In genomic region chr3:129139911-129140310, GRCh38 we compare ENCODE assay signal across 38 cellular contexts.
"Had no signal": no experiment of that assay in that cellular context is flagged by ENCODE, and none has a peak within 500 bp of the region (broad histone marks: within the 10 kb centered on the region; RNA-seq: fewer than 3 reads in every experiment).

No MANE protein-coding gene starts in this region.

- H3K27ac ChIP-seq: adrenal gland, body of pancreas, brain microvascular endothelial cell, breast epithelium, WERI-Rb-1 had no signal

- H3K9me3 ChIP-seq: adrenal gland, body of pancreas, breast epithelium had no signal

- H3K36me3 Mint-ChIP-seq: activated naive CD4-positive, alpha-beta T cell treated with anti-CD3 and anti-CD28 coated beads, Interleukin-2, amount 50 U/mL, for 72 hours had no signal

- H3K27me3 ChIP-seq: adrenal gland, body of pancreas, brain microvascular endothelial cell, breast epithelium had no signal

- FAIRE-seq: astrocyte, colon, TTC549 had no signal

- H3K4me3 ChIP-seq: adrenal gland, body of pancreas, breast epithelium had no signal

- ATAC-seq: activated CD4-positive, alpha-beta T cell treated with anti-CD3 and anti-CD28 coated beads for 36 hours; activated CD4-positive, CD25-positive, alpha-beta regulatory T cell treated with anti-CD3 and anti-CD28 coated beads, Interleukin-2, amount 50 U/mL, for 24 hours; activated CD8-positive, alpha-beta T cell treated with anti-CD3 and anti-CD28 coated beads for 36 hours; activated naive CD4-positive, alpha-beta T cell treated with anti-CD3 and anti-CD28 coated beads, Interleukin-2, amount 50 U/mL, for 72 hours; activated T-cell treated with anti-CD3 and anti-CD28 coated beads, Interleukin-2, amount 50 U/mL, for 4 hours; activated T-cell treated with anti-CD3 and anti-CD28 coated beads, Interleukin-2, amount 50 U/mL, for 72 hours; activated T-helper 17 cell treated with anti-CD3 and anti-CD28 coated beads, Interleukin-2, amount 50 U/mL, for 72 hours; body of pancreas; WTC11 had no signal

- H3K4me3 Mint-ChIP-seq: activated CD4-positive, alpha-beta memory T cell treated with anti-CD3 and anti-CD28 coated beads for 36 hours; activated CD4-positive, alpha-beta T cell treated with anti-CD3 and anti-CD28 coated beads for 36 hours; activated CD4-positive, alpha-beta T cell treated with anti-CD3 and anti-CD28 coated beads, Interleukin-2, amount 10 ng/mL, durations not matched to agents 7 days and 5 days; activated CD8-positive, alpha-beta T cell treated with anti-CD3 and anti-CD28 coated beads for 36 hours; activated naive CD4-positive, alpha-beta T cell treated with anti-CD3 and anti-CD28 coated beads for 36 hours; activated naive CD8-positive, alpha-beta T cell treated with anti-CD3 and anti-CD28 coated beads for 36 hours; activated T-cell treated with anti-CD3 and anti-CD28 coated beads, Interleukin-2, amount 50 U/mL, for 4 hours; activated T-cell treated with anti-CD3 and anti-CD28 coated beads, Interleukin-2, amount 50 U/mL, for 72 hours; activated T-helper 1 cell treated with anti-CD3 and anti-CD28 coated beads, Interleukin-12 subunit alpha, Interleukin-12 subunit beta, Interleukin-2, Interleukin-4 antibody, amounts not matched to agents 30 ng/mL and 10 ng/mL and 1 ng/mL, durations not matched to agents 14 hours and 24 hours and 36 hours; activated T-helper 17 cell treated with anti-CD3 and anti-CD28 coated beads, Interleukin-2, amount 50 U/mL, for 72 hours; T-helper 1 cell treated with Interleukin-12 subunit alpha and Interleukin-12 subunit beta and Interleukin-4 antibody, amounts not matched to agents 30 μg/mL and 1 μg/mL, for 36 hours; T-helper 2 cell treated with Interferon-gamma antibody and Interleukin-4, amounts not matched to agents 5 μg/mL and 100 μg/mL, for 36 hours; WTC11 had no signal

- DNase-seq: activated CD4-positive, alpha-beta memory T cell treated with anti-CD3 and anti-CD28 coated beads for 36 hours; activated CD4-positive, alpha-beta T cell treated with anti-CD3 and anti-CD28 coated beads for 1 hour; activated CD4-positive, alpha-beta T cell treated with anti-CD3 and anti-CD28 coated beads for 36 hours; activated CD4-positive, alpha-beta T cell treated with anti-CD3 and anti-CD28 coated beads for 48 hours; activated CD4-positive, alpha-beta T cell treated with anti-CD3 and anti-CD28 coated beads, Interleukin-2, amount 10 ng/mL, durations not matched to agents 7 days and 5 days; activated CD4-positive, CD25-positive, alpha-beta regulatory T cell; activated CD8-positive, alpha-beta memory T cell treated with anti-CD3 and anti-CD28 coated beads, Interleukin-2, amount 50 U/mL, for 4 hours; activated CD8-positive, alpha-beta T cell treated with anti-CD3 and anti-CD28 coated beads for 36 hours; activated gamma-delta T cell treated with Interleukin-2 at 50 U/mL for 16 hours; activated naive CD4-positive, alpha-beta T cell; activated naive CD4-positive, alpha-beta T cell treated with anti-CD3 and anti-CD28 coated beads for 36 hours; activated naive CD4-positive, alpha-beta T cell treated with anti-CD3 and anti-CD28 coated beads, Interleukin-2, amount 50 U/mL, for 16 hours; activated naive CD8-positive, alpha-beta T cell treated with anti-CD3 and anti-CD28 coated beads for 36 hours; activated T-cell treated with anti-CD3 and anti-CD28 coated beads for 4 hours; activated T-cell treated with anti-CD3 and anti-CD28 coated beads, Interleukin-2, amount 50 U/mL, for 1 hour; activated T-cell treated with anti-CD3 and anti-CD28 coated beads, Interleukin-2, amount 50 U/mL, for 4 hours; activated T-cell treated with anti-CD3 and anti-CD28 coated beads, Interleukin-2, amount 50 U/mL, for 72 hours; amniotic stem cell; aorta; body of pancreas; brain microvascular endothelial cell; central memory CD4-positive, alpha-beta T cell; T-helper 1 cell; T-helper 2 cell; T-helper 9 cell; WERI-Rb-1 had no signal

- H3K27me3 Mint-ChIP-seq: activated CD4-positive, alpha-beta memory T cell treated with anti-CD3 and anti-CD28 coated beads for 36 hours; activated CD4-positive, alpha-beta T cell treated with anti-CD3 and anti-CD28 coated beads for 36 hours; activated CD4-positive, alpha-beta T cell treated with anti-CD3 and anti-CD28 coated beads, Interleukin-2, amount 10 ng/mL, durations not matched to agents 7 days and 5 days; activated CD8-positive, alpha-beta T cell treated with anti-CD3 and anti-CD28 coated beads for 36 hours; activated naive CD8-positive, alpha-beta T cell treated with anti-CD3 and anti-CD28 coated beads for 36 hours; activated T-helper 17 cell treated with anti-CD3 and anti-CD28 coated beads, Interleukin-2, amount 50 U/mL, for 72 hours had no signal

- H3K9me3 Mint-ChIP-seq: activated CD4-positive, alpha-beta memory T cell treated with anti-CD3 and anti-CD28 coated beads for 36 hours; activated CD4-positive, alpha-beta T cell treated with anti-CD3 and anti-CD28 coated beads, Interleukin-2, amount 10 ng/mL, durations not matched to agents 7 days and 5 days; activated CD8-positive, alpha-beta T cell treated with anti-CD3 and anti-CD28 coated beads for 36 hours; activated naive CD4-positive, alpha-beta T cell treated with anti-CD3 and anti-CD28 coated beads for 36 hours; activated naive CD4-positive, alpha-beta T cell treated with anti-CD3 and anti-CD28 coated beads, Interleukin-2, amount 50 U/mL, for 72 hours; activated naive CD8-positive, alpha-beta T cell treated with anti-CD3 and anti-CD28 coated beads for 36 hours; activated T-cell treated with anti-CD3 and anti-CD28 coated beads, Interleukin-2, amount 50 U/mL, for 4 hours; activated T-cell treated with anti-CD3 and anti-CD28 coated beads, Interleukin-2, amount 50 U/mL, for 72 hours; activated T-helper 1 cell treated with anti-CD3 and anti-CD28 coated beads, Interleukin-12 subunit alpha, Interleukin-12 subunit beta, Interleukin-2, Interleukin-4 antibody, amounts not matched to agents 30 ng/mL and 10 ng/mL and 1 ng/mL, durations not matched to agents 14 hours and 24 hours and 36 hours; activated T-helper 17 cell treated with anti-CD3 and anti-CD28 coated beads, Interleukin-2, amount 50 U/mL, for 72 hours; T-helper 1 cell treated with Interleukin-12 subunit alpha and Interleukin-12 subunit beta and Interleukin-4 antibody, amounts not matched to agents 30 μg/mL and 1 μg/mL, for 36 hours; T-helper 2 cell treated with Interferon-gamma antibody and Interleukin-4, amounts not matched to agents 5 μg/mL and 100 μg/mL, for 36 hours; WTC11 had no signal

- H3K36me3 ChIP-seq: breast epithelium had no signal

- H3K4me1 Mint-ChIP-seq: activated CD4-positive, alpha-beta T cell treated with anti-CD3 and anti-CD28 coated beads for 36 hours; activated CD4-positive, alpha-beta T cell treated with anti-CD3 and anti-CD28 coated beads, Interleukin-2, amount 10 ng/mL, durations not matched to agents 7 days and 5 days; activated naive CD8-positive, alpha-beta T cell treated with anti-CD3 and anti-CD28 coated beads for 36 hours; activated T-helper 17 cell treated with anti-CD3 and anti-CD28 coated beads, Interleukin-2, amount 50 U/mL, for 72 hours; WTC11 had no signal

- H3K4me1 ChIP-seq: adrenal gland, body of pancreas, breast epithelium had no signal

- H3K27ac Mint-ChIP-seq: activated CD4-positive, alpha-beta memory T cell treated with anti-CD3 and anti-CD28 coated beads for 36 hours; activated CD4-positive, alpha-beta T cell treated with anti-CD3 and anti-CD28 coated beads for 36 hours; activated CD4-positive, alpha-beta T cell treated with anti-CD3 and anti-CD28 coated beads, Interleukin-2, amount 10 ng/mL, durations not matched to agents 7 days and 5 days; activated CD8-positive, alpha-beta T cell treated with anti-CD3 and anti-CD28 coated beads for 36 hours; activated naive CD4-positive, alpha-beta T cell treated with anti-CD3 and anti-CD28 coated beads for 36 hours; activated naive CD4-positive, alpha-beta T cell treated with anti-CD3 and anti-CD28 coated beads, Interleukin-2, amount 50 U/mL, for 72 hours; activated naive CD8-positive, alpha-beta T cell treated with anti-CD3 and anti-CD28 coated beads for 36 hours; activated T-cell treated with anti-CD3 and anti-CD28 coated beads, Interleukin-2, amount 50 U/mL, for 72 hours; activated T-helper 1 cell treated with anti-CD3 and anti-CD28 coated beads, Interleukin-12 subunit alpha, Interleukin-12 subunit beta, Interleukin-2, Interleukin-4 antibody, amounts not matched to agents 30 ng/mL and 10 ng/mL and 1 ng/mL, durations not matched to agents 14 hours and 24 hours and 36 hours; activated T-helper 17 cell treated with anti-CD3 and anti-CD28 coated beads, Interleukin-2, amount 50 U/mL, for 72 hours; T-helper 1 cell treated with Interleukin-12 subunit alpha and Interleukin-12 subunit beta and Interleukin-4 antibody, amounts not matched to agents 30 μg/mL and 1 μg/mL, for 36 hours; T-helper 2 cell treated with Interferon-gamma antibody and Interleukin-4, amounts not matched to agents 5 μg/mL and 100 μg/mL, for 36 hours; WTC11 had no signal
